ENCODE assay signal across 1 cellular context in the genomic region with DNA sequence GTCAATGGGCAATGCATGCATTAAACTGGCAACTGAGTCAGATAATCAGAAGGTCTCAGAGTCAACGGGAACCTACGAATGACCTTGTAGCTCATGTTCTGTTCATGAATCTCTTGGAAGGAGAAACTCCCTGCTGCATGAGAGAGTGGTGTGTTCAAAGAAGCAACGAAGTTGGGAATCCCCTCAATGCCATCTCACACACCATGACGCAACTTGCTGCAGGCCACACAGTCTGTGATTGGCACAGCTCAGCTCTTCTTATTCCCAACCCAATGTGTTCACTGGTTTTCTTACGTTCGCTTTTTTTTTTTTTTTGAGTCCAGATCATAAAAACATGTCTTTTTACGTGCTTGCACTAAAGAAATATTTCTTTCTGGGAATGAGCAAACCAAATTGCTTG.
TF ChIP-seq lines count a peak whose summit lies in the region.

No MANE protein-coding gene starts in this region.

TF ChIP-seq in GM12878, 131 proteins besides CTCF, POLR2A, EP300 and RAD21:
- TF ChIP-seq SRF (IDR thresholded peaks at IDR 0.05; ENCODE audit: low read depth in 2 of 2, low read length in 2 of 2), result no peak
- no peak for TF ChIP-seq NBN (IDR thresholded peaks at IDR 0.05)
- TF ChIP-seq ZSCAN29 (IDR thresholded peaks at IDR 0.05), result no peak
- TF ChIP-seq, protein P1, sequence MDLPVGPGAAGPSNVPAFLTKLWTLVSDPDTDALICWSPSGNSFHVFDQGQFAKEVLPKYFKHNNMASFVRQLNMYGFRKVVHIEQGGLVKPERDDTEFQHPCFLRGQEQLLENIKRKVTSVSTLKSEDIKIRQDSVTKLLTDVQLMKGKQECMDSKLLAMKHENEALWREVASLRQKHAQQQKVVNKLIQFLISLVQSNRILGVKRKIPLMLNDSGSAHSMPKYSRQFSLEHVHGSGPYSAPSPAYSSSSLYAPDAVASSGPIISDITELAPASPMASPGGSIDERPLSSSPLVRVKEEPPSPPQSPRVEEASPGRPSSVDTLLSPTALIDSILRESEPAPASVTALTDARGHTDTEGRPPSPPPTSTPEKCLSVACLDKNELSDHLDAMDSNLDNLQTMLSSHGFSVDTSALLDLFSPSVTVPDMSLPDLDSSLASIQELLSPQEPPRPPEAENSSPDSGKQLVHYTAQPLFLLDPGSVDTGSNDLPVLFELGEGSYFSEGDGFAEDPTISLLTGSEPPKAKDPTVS (IDR thresholded peaks at IDR 0.05; ENCODE audit: low read depth, low read length), result no peak
- TF ChIP-seq JUNB (IDR thresholded peaks at IDR 0.05), result no peak
- TF ChIP-seq RAD51 (IDR thresholded peaks at IDR 0.05), result no peak
- TF ChIP-seq ESRRA (IDR thresholded peaks at IDR 0.05; ENCODE audit: low read length), result no peak
- TF ChIP-seq CREM (IDR thresholded peaks at IDR 0.05; ENCODE audit: low read depth), result no peak
- TF ChIP-seq RUNX3 (IDR thresholded peaks at IDR 0.05; ENCODE audit: low read length), result no peak
- no peak for TF ChIP-seq HDGF (IDR thresholded peaks at IDR 0.05)
- TF ChIP-seq KDM1A (IDR thresholded peaks at IDR 0.05; ENCODE audit: borderline replicate concordance), result no peak
- TF ChIP-seq NR2C2 (IDR thresholded peaks at IDR 0.05; ENCODE audit: borderline replicate concordance, control insufficient read depth, insufficient read length, low read depth), result no peak
- TF ChIP-seq CBFB (IDR thresholded peaks at IDR 0.05; ENCODE audit: low read depth), result no peak
- TF ChIP-seq ZNF217 (IDR thresholded peaks at IDR 0.05), result no peak
- no peak for TF ChIP-seq ATF7 (IDR thresholded peaks at IDR 0.05; ENCODE audit: low read depth)
